8 cellular contexts compared by ENCODE assay signal in genomic region chr19:39479916-39480315, GRCh38. TPM values are rescaled to one million over a fixed set of nuclear protein-coding genes. Genes with fewer than 3 reads are reported as not detected.
A peak's percentile ranks its signal among the peaks of the same experiment; 100 is the strongest.
DNase-seq lines count a peak whose midpoint lies in the region; ATAC-seq, FAIRE-seq and TF ChIP-seq lines count a peak whose summit lies in the region.

No MANE protein-coding gene starts in this region.

- H3K27me3 ChIP-seq in thoracic aorta (replicated peaks; ENCODE audit: insufficient read depth): no peaks in the 10 kb centered on the region

- intact Hi-C loops in activated CD4-positive, alpha-beta memory T cell treated with anti-CD3 and anti-CD28 coated beads for 36 hours (cut with micrococcal nuclease): loop anchor here (2.0 kb wide), 2 partner anchors 35 to 53 kb away; partner anchors contain the start of genes EID2B and SUPT5H
- intact Hi-C loops in kidney (cut with DNase I): loop anchor here (10.0 kb wide), 1 partner anchor 55 kb away; the partner anchor contains the start of gene EID2B

- H3K36me3 ChIP-seq in kidney (ENCODE audit: control insufficient read depth in 1 of 2, insufficient read depth in 2 of 2, low read length in 2 of 2) (peaks cover 6 to 13% of the 10 kb centered on the region in 2 donors), thoracic aorta (peaks cover 9% of the 10 kb centered on the region)

- H3K27ac Mint-ChIP-seq in activated T-cell treated with anti-CD3 and anti-CD28 coated beads, Interleukin-2, amount 50 U/mL, for 24 hours: peak overlapping the region; percentile 94
- peak overlapping the region; percentile 78 for H3K27ac Mint-ChIP-seq in activated CD4-positive, alpha-beta memory T cell treated with anti-CD3 and anti-CD28 coated beads for 36 hours

- H3K27ac ChIP-seq in kidney (ENCODE audit: low read depth in 2 of 2, low read length in 2 of 2) (peak overlapping the region in 1 of 2 donors; percentile 56), thoracic aorta (peak overlapping the region; percentile 36 to 57)

- H3K9me3 Mint-ChIP-seq in activated T-cell treated with anti-CD3 and anti-CD28 coated beads, Interleukin-2, amount 50 U/mL, for 24 hours: no peaks in the 10 kb centered on the region
- no peaks in the 10 kb centered on the region for H3K9me3 Mint-ChIP-seq in activated CD4-positive, alpha-beta memory T cell treated with anti-CD3 and anti-CD28 coated beads for 36 hours

- no peak for DNase-seq in activated T-cell treated with anti-CD3 and anti-CD28 coated beads, Interleukin-2, amount 50 U/mL, for 24 hours
- DNase-seq in activated T-cell treated with anti-CD3 and anti-CD28 coated beads, Interleukin-2, amount 50 U/mL, for 48 hours: no peak
- no peak for DNase-seq in activated CD4-positive, alpha-beta memory T cell treated with anti-CD3 and anti-CD28 coated beads for 36 hours
- DNase-seq in kidney (no peak), thoracic aorta (ENCODE audit: low spot score) (no peak), globus pallidus (ENCODE audit: low spot score) (no peak)

- peak overlapping the region; percentile 98 to 99 for H3K4me3 ChIP-seq in kidney (ENCODE audit: low read length in 2 of 2)
- peak overlapping the region; percentile 87 for H3K4me3 ChIP-seq in thoracic aorta

- H3K27me3 Mint-ChIP-seq in activated T-cell treated with anti-CD3 and anti-CD28 coated beads, Interleukin-2, amount 50 U/mL, for 24 hours: no peaks in the 10 kb centered on the region
- no peaks in the 10 kb centered on the region for H3K27me3 Mint-ChIP-seq in activated CD4-positive, alpha-beta memory T cell treated with anti-CD3 and anti-CD28 coated beads for 36 hours

- CTCF ChIA-PET in activated CD4-positive, alpha-beta memory T cell treated with anti-CD3 and anti-CD28 coated beads for 36 hours (lab: Charles Lee): interaction anchor here (1.2 kb wide), 1 partner anchor 23 kb away, joined by 4 read pairs; no protein-coding TSS in a partner anchor

- H3K4me1 ChIP-seq in kidney (ENCODE audit: control insufficient read depth in 1 of 2, insufficient read depth in 1 of 2, low read depth in 1 of 2, low read length in 2 of 2) (peaks cover 0 to 14% of the 10 kb centered on the region in 2 donors), thoracic aorta (ENCODE audit: control insufficient read depth in 1 of 2, low read depth in 2 of 2) (peaks cover 11 to 21% of the 10 kb centered on the region in 2 donors)

- peaks cover 32% of the 10 kb centered on the region for H3K4me1 Mint-ChIP-seq in activated T-cell treated with anti-CD3 and anti-CD28 coated beads, Interleukin-2, amount 50 U/mL, for 24 hours (ENCODE audit: low read depth)
- peaks cover 25% of the 10 kb centered on the region for H3K4me1 Mint-ChIP-seq in activated CD4-positive, alpha-beta memory T cell treated with anti-CD3 and anti-CD28 coated beads for 36 hours (ENCODE audit: low read depth)

- no peak for ATAC-seq in thoracic aorta (ENCODE audit: insufficient number of reproducible peaks, low FRiP score, low read depth)
- no peak for ATAC-seq in GM19455 (IDR thresholded peaks at IDR 0.05; ENCODE audit: unreplicated experiment)
- no peak for ATAC-seq in HG02588 (IDR thresholded peaks at IDR 0.05; ENCODE audit: unreplicated experiment)

- H3K9ac ChIP-seq in kidney (ENCODE audit: low read length in 2 of 2): peak overlapping the region in 1 of 2 donors; percentile 94

- no peaks in the 10 kb centered on the region for H3K9me3 ChIP-seq in kidney (ENCODE audit: control insufficient read depth in 1 of 2, low read length in 2 of 2)
- no peaks in the 10 kb centered on the region for H3K9me3 ChIP-seq in thoracic aorta

- POLR2A ChIA-PET in activated CD4-positive, alpha-beta memory T cell treated with anti-CD3 and anti-CD28 coated beads for 36 hours (lab: Charles Lee): interaction anchor here (0.6 to 1.2 kb wide), 3 partner anchors 16 to 44 kb away, joined by 3 to 11 read pairs (median 3); partner anchors contain the start of gene RPS16

- TF ChIP-seq CTCF in kidney (IDR thresholded peaks at IDR 0.05; ENCODE audit: borderline replicate concordance, extremely low read depth, insufficient read depth) (no peak), thoracic aorta (IDR thresholded peaks at IDR 0.05) (no peak)

- no peak for FAIRE-seq in kidney (lab: Jason Lieb, UNC)

- H3K36me3 Mint-ChIP-seq in activated T-cell treated with anti-CD3 and anti-CD28 coated beads, Interleukin-2, amount 50 U/mL, for 24 hours (ENCODE audit: low read depth): peaks cover 67% of the 10 kb centered on the region
- H3K36me3 Mint-ChIP-seq in activated CD4-positive, alpha-beta memory T cell treated with anti-CD3 and anti-CD28 coated beads for 36 hours: peaks cover 23% of the 10 kb centered on the region

- peak overlapping the region; percentile 94 for H3K4me3 Mint-ChIP-seq in activated T-cell treated with anti-CD3 and anti-CD28 coated beads, Interleukin-2, amount 50 U/mL, for 24 hours
- H3K4me3 Mint-ChIP-seq in activated CD4-positive, alpha-beta memory T cell treated with anti-CD3 and anti-CD28 coated beads for 36 hours: peak overlapping the region; percentile 82

RNA-seq across cellular contexts. Expression of gene TIMM50, which starts 0.7 kb away (rescaled TPM):
- 10 to 100 TPM; 83.1 to 86.7 TPM for total RNA-seq in activated CD4-positive, alpha-beta memory T cell treated with anti-CD3 and anti-CD28 coated beads for 36 hours
- total RNA-seq in kidney (52.4 TPM), thoracic aorta (10 to 100 TPM; 25.7 to 51.4 TPM)
- 74.4 TPM for polyA plus RNA-seq in kidney (ENCODE audit: insufficient read depth, low read depth, low replicate concordance)

RNA-seq across cellular contexts. Expression of gene DLL3, which starts 18.8 kb away (rescaled TPM):
- total RNA-seq in activated CD4-positive, alpha-beta memory T cell treated with anti-CD3 and anti-CD28 coated beads for 36 hours: under 1 TPM; 0.67 to 0.80 TPM
- total RNA-seq in kidney (0.13 TPM), thoracic aorta (not detected)
- polyA plus RNA-seq in kidney (ENCODE audit: insufficient read depth, low read depth, low replicate concordance): 0.17 TPM

RNA-seq across cellular contexts. Expression of gene SUPT5H, which starts 34.5 kb away (rescaled TPM):
- 100 to 1,000 TPM; 180 to 183 TPM for total RNA-seq in activated CD4-positive, alpha-beta memory T cell treated with anti-CD3 and anti-CD28 coated beads for 36 hours
- total RNA-seq in kidney (123 TPM), thoracic aorta (100 to 1,000 TPM in 1 of 2 donors, 10 to 100 TPM in 1; 94.4 to 157 TPM)
- polyA plus RNA-seq in kidney (ENCODE audit: insufficient read depth, low read depth, low replicate concordance): 106 TPM

RNA-seq across cellular contexts. Expression of gene SELENOV, which starts 35.0 kb away (rescaled TPM):
- not detected for total RNA-seq in activated CD4-positive, alpha-beta memory T cell treated with anti-CD3 and anti-CD28 coated beads for 36 hours
- total RNA-seq in kidney (not detected), thoracic aorta (not detected)
- polyA plus RNA-seq in kidney (ENCODE audit: insufficient read depth, low read depth, low replicate concordance): not detected

RNA-seq across cellular contexts. Expression of gene RPS16, which starts 44.2 kb away (rescaled TPM):
- total RNA-seq in activated CD4-positive, alpha-beta memory T cell treated with anti-CD3 and anti-CD28 coated beads for 36 hours: 1,000 to 10,000 TPM; 3,682 to 3,746 TPM
- total RNA-seq in kidney (1,461 TPM), thoracic aorta (100 to 1,000 TPM; 716 to 775 TPM)
- 1,965 TPM for polyA plus RNA-seq in kidney (ENCODE audit: insufficient read depth, low read depth, low replicate concordance)
